ENCODE assay signal across 21 cellular contexts in genomic region chr10:69160809-69161225, GRCh38. TPM values are rescaled to one million over a fixed set of nuclear protein-coding genes. Genes with fewer than 3 reads are reported as not detected.
A peak's percentile ranks its signal among the peaks of the same experiment; 100 is the strongest.
DNase-seq lines count a peak whose midpoint lies in the region; FAIRE-seq and TF ChIP-seq lines count a peak whose summit lies in the region.
"Had no signal": no experiment of that assay in that cellular context is flagged by ENCODE, and none has a peak within 500 bp of the region (broad histone marks: within the 10 kb centered on the region; RNA-seq: fewer than 3 reads in every experiment).

No MANE protein-coding gene starts in this region.

- DNase-seq in Daoy (ENCODE audit: low read depth) (peak; percentile 5), HTR-8/SVneo (ENCODE audit: insufficient read length, low spot score) (peak; percentile 24), bronchial epithelial cell (ENCODE audit: low read depth) (peak; percentile 9), NCI-H1694 (lab: John Stamatoyannopoulos, UW) (no peak), MG63 (no peak), RPMI8226 (no peak), NOMO-1 treated with dmso at 0.1 percent for 144 hours (lab: John Stamatoyannopoulos, UW; ENCODE audit: unreplicated experiment) (no peak)
- DNase-seq: activated CD4-positive, alpha-beta T cell treated with anti-CD3 and anti-CD28 coated beads for 48 hours; central memory CD4-positive, alpha-beta T cell; DMS79; effector memory CD8-positive, alpha-beta T cell; foreskin keratinocyte; Kasumi-1; left ventricle myocardium superior; NCI-H1694 treated with DMSO at 0.1 percent for 48 hours; NCI-H446 treated with DMSO at 0.1 percent for 48 hours; stimulated activated naive B cell treated with anti-CD40 and anti-IgM and Interleukin-4, amounts not matched to agents 10 μg/mL and 1 μg/mL and 100 μg/mL, for 72 hours; T-helper 9 cell had no signal

- no peaks in the 10 kb centered on the region for H3K27me3 ChIP-seq in bronchial epithelial cell (ENCODE audit: control insufficient read depth, insufficient read depth, low read length)
- H3K27me3 ChIP-seq in MG63, result no peaks in the 10 kb centered on the region
- H3K27me3 ChIP-seq: foreskin keratinocyte had no signal

- peak overlapping the region in 2 of 3 experiments; percentile 40 to 55 for H3K27ac Mint-ChIP-seq in nephron
- H3K27ac Mint-ChIP-seq: effector memory CD8-positive, alpha-beta T cell; stimulated activated naive B cell treated with anti-CD40 and anti-IgM and Interleukin-4, amounts not matched to agents 10 μg/mL and 1 μg/mL and 100 μg/mL, for 72 hours had no signal

- H3K36me3 ChIP-seq in bronchial epithelial cell (ENCODE audit: control insufficient read depth, insufficient read depth, low read length) (peaks cover 4% of the 10 kb centered on the region), MG63 (peaks cover 16% of the 10 kb centered on the region)

- H3K4me3 ChIP-seq in bronchial epithelial cell (ENCODE audit: low read depth, low read length), result no peak overlapping the region
- H3K4me3 ChIP-seq in MG63, result no peak overlapping the region

- no peak for TF ChIP-seq CTCF in bronchial epithelial cell (IDR thresholded peaks at IDR 0.05; ENCODE audit: insufficient read depth, low read length, severe bottlenecking)
- TF ChIP-seq CTCF in nephron (IDR thresholded peaks at IDR 0.05; ENCODE audit: unreplicated experiment in 3 of 3), result no peak

- H3K36me3 Mint-ChIP-seq in nephron (ENCODE audit: low read depth), result peaks cover 25% of the 10 kb centered on the region
- H3K36me3 Mint-ChIP-seq: activated naive CD4-positive, alpha-beta T cell treated with anti-CD3 and anti-CD28 coated beads, Interleukin-2, amount 50 U/mL, for 72 hours had no signal

- no peaks in the 10 kb centered on the region for H3K27me3 Mint-ChIP-seq in nephron (ENCODE audit: low read depth)
- H3K27me3 Mint-ChIP-seq: effector memory CD8-positive, alpha-beta T cell; stimulated activated naive B cell treated with anti-CD40 and anti-IgM and Interleukin-4, amounts not matched to agents 10 μg/mL and 1 μg/mL and 100 μg/mL, for 72 hours had no signal

- no peaks in the 10 kb centered on the region for H3K9me3 ChIP-seq in MG63

- H3K4me1 Mint-ChIP-seq in nephron, result no peaks in the 10 kb centered on the region
- H3K4me1 Mint-ChIP-seq: CD14-positive monocyte had no signal

- no peak for FAIRE-seq in HTR-8/SVneo (lab: Jason Lieb, UNC)
- no peak for FAIRE-seq in bronchial epithelial cell (lab: Jason Lieb, UNC)

- H3K4me3 Mint-ChIP-seq in nephron, result no peak overlapping the region
- H3K4me3 Mint-ChIP-seq: CD14-positive monocyte; effector memory CD8-positive, alpha-beta T cell; stimulated activated naive B cell treated with anti-CD40 and anti-IgM and Interleukin-4, amounts not matched to agents 10 μg/mL and 1 μg/mL and 100 μg/mL, for 72 hours had no signal

- H3K9me3 Mint-ChIP-seq in nephron, result no peaks in the 10 kb centered on the region
- H3K9me3 Mint-ChIP-seq: activated naive CD4-positive, alpha-beta T cell treated with anti-CD3 and anti-CD28 coated beads, Interleukin-2, amount 50 U/mL, for 72 hours; CD14-positive monocyte; effector memory CD8-positive, alpha-beta T cell; stimulated activated naive B cell treated with anti-CD40 and anti-IgM and Interleukin-4, amounts not matched to agents 10 μg/mL and 1 μg/mL and 100 μg/mL, for 72 hours had no signal

RNA-seq across cellular contexts. Expression of gene SUPV3L1, which starts 19.2 kb away (rescaled TPM):
- total RNA-seq in Daoy (2014; rRNA removed; shearing (Covaris generic)), result 23.0 and 24.9 TPM in 2 replicates
- 39.2 and 46.6 TPM in 2 replicates for total RNA-seq in bronchial epithelial cell
- 21.2 and 23.3 TPM in 2 replicates for total RNA-seq in MG63 (2014; rRNA removed; shearing (Covaris generic); ENCODE audit: low replicate concordance)

RNA-seq across cellular contexts. Expression of gene VPS26A, which starts 36.8 kb away (rescaled TPM):
- total RNA-seq in Daoy (2014; rRNA removed; shearing (Covaris generic)), result 21.7 and 32.5 TPM in 2 replicates
- total RNA-seq in bronchial epithelial cell, result 42.6 and 68.5 TPM in 2 replicates
- total RNA-seq in MG63 (2014; rRNA removed; shearing (Covaris generic); ENCODE audit: low replicate concordance), result 19.0 and 22.3 TPM in 2 replicates

RNA-seq across cellular contexts. Expression of gene HKDC1, which starts 59.3 kb away (rescaled TPM):
- 0.69 and 0.89 TPM in 2 replicates for total RNA-seq in Daoy (2014; rRNA removed; shearing (Covaris generic))
- 3.9 and 12.7 TPM in 2 replicates for total RNA-seq in bronchial epithelial cell
- total RNA-seq in MG63 (2014; rRNA removed; shearing (Covaris generic); ENCODE audit: low replicate concordance), result 0.20 TPM in 1 of 2 replicates, not detected in the other
- total RNA-seq: left ventricle myocardium superior had no signal

Comparison
In these comparisons a context has a peak if more than half of its experiments do, and no peak if none do; other contexts are left out.
1. DNase-seq: peak in Daoy (single experiment), HTR-8/SVneo (single experiment) and bronchial epithelial cell (single experiment); none in NCI-H1694 (single experiment), MG63 (single experiment), RPMI8226 (single experiment) and NOMO-1 treated with dmso at 0.1 percent for 144 hours (single experiment).